In the genomic region with DNA sequence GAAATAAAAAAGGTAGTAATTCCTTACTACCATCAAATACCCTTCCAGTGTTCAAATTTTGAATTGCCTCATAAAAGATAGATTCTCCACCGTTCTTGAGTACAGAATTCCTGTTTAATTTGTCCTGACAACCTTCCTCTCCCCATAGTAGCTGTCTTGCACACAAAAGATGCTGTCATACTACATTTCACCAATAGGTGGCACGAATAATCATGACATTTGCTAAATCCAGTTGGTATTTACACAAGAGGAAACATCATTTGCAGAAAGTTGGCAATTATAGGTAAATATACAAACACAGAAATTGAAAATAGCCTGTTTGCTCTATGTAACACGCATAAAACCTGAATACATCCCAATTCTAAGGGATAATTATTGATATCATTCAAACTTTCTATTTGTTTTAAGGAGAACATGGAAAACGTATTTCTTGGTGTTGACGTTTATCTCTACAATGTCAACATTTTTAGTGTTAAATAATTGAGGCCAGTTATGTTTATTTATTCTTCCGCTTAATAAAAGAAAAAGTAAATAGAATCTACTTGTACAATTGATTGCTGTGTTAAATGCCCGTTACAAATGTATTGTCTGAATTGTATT, we compare ENCODE assay signal across 9 cellular contexts. TPM values are rescaled to one million over a fixed set of nuclear protein-coding genes. Genes with fewer than 3 reads are reported as not detected.
A peak's percentile ranks its signal among the peaks of the same experiment; 100 is the strongest.
DNase-seq lines count a peak whose midpoint lies in the region; ATAC-seq and TF ChIP-seq lines count a peak whose summit lies in the region.
"Had no signal": no experiment of that assay in that cellular context is flagged by ENCODE, and none has a peak within 500 bp of the region (broad histone marks: within the 10 kb centered on the region; RNA-seq: fewer than 3 reads in every experiment).

No MANE protein-coding gene starts in this region.

- no peak overlapping the region for H2BK20ac ChIP-seq in IMR-90 (ENCODE audit: low read depth, low read length)

- no peak overlapping the region for H3K4ac ChIP-seq in IMR-90 (ENCODE audit: low read depth, low read length)

- H2AK9ac ChIP-seq in IMR-90 (replicated peaks; ENCODE audit: low read depth, low read length, poor library complexity), result no peak overlapping the region

- H3K27ac ChIP-seq in IMR-90 (ENCODE audit: insufficient read depth, low read length) (no peak overlapping the region), PC-3 (ENCODE audit: low read length) (no peak overlapping the region)

- no peaks in the 10 kb centered on the region for H3F3A ChIP-seq in PC-3 (ENCODE audit: low read length, unreplicated experiment)

- H2BK15ac ChIP-seq in IMR-90 (ENCODE audit: low read depth, low read length), result no peak overlapping the region

- H2BK120ac ChIP-seq in IMR-90 (ENCODE audit: low read depth, low read length), result no peak overlapping the region

- H3K27ac Mint-ChIP-seq in nephron, result no peak overlapping the region
- H3K27ac Mint-ChIP-seq: memory B cell had no signal

- 0% methylated on average over 1 of the region's 7 CpGs; no CpG with 5 or more reads in 1 of the 2 experiments for WGBS in IMR-90 (ENCODE audit: extremely low coverage in 2 of 2, insufficient read length in 1 of 2), 2 experiments

- BruUV-seq in IMR-90 (replicated peaks; lab: Mats Ljungman, UMichigan) (no TSS peak), PC-3 (replicated peaks; lab: Mats Ljungman, UMichigan) (no TSS peak)

- H3K56ac ChIP-seq in IMR-90 (ENCODE audit: extremely low read depth, insufficient read depth, low read length), result no peak overlapping the region

- H3K79me1 ChIP-seq in IMR-90 (ENCODE audit: low read depth in 1 of 2, low read length in 2 of 2), result no peaks in the 10 kb centered on the region

- H2AK5ac ChIP-seq in IMR-90 (ENCODE audit: low read depth, low read length), result no peak overlapping the region

- intact Hi-C loops in IMR-90 (cut with micrococcal nuclease), result loop anchor here (1.0 kb wide), 1 partner anchor 340 kb away; no protein-coding TSS in a partner anchor
- intact Hi-C loops in PC-3 (cut with micrococcal nuclease), result loop anchor here (1.0 to 10.0 kb wide), 4 partner anchors 37 to 341 kb away; no protein-coding TSS in a partner anchor

- H3K79me2 ChIP-seq in PC-3 (ENCODE audit: low read length), result no peaks in the 10 kb centered on the region

- H4K5ac ChIP-seq in IMR-90 (ENCODE audit: low read depth, low read length), result no peak overlapping the region

- H3K27me3 Mint-ChIP-seq in nephron (ENCODE audit: low read depth), result peaks cover 4% of the 10 kb centered on the region

- no peak overlapping the region for H2BK5ac ChIP-seq in IMR-90 (ENCODE audit: low read depth, low read length, poor library complexity, severe bottlenecking)

- no peaks in the 10 kb centered on the region for H4K20me1 ChIP-seq in IMR-90 (ENCODE audit: insufficient read depth, low read length)
- H4K20me1 ChIP-seq in PC-3 (ENCODE audit: low read length), result no peaks in the 10 kb centered on the region

- CTCF ChIA-PET in IMR-90 (lab: Yijun Ruan, JAX) (interaction anchor here (1.4 to 1.7 kb wide), 2 partner anchors 13 to 340 kb away, joined by 4 read pairs; no protein-coding TSS in a partner anchor), PC-3 (lab: Charles Lee) (interaction anchor here (1.1 kb wide), 1 partner anchor 70 kb away, joined by 5 read pairs; no protein-coding TSS in a partner anchor)

- H3K36me3 ChIP-seq in IMR-90 (ENCODE audit: control insufficient read depth, insufficient read depth, low read length) (no peaks in the 10 kb centered on the region), PC-3 (ENCODE audit: low read depth, low read length) (no peaks in the 10 kb centered on the region), endocrine pancreas (ENCODE audit: control insufficient read depth, insufficient read depth, low read length) (no peaks in the 10 kb centered on the region)

- peak; percentile 44 for TF ChIP-seq RAD21 in IMR-90 (IDR thresholded peaks at IDR 0.05; ENCODE audit: low read length)

- no peak overlapping the region for H3K4me3 Mint-ChIP-seq in nephron
- H3K4me3 Mint-ChIP-seq: memory B cell had no signal

- peak; percentile 72 for TF ChIP-seq CTCF in GM13977 (IDR thresholded peaks at IDR 0.05; ENCODE audit: extremely low read depth, insufficient read depth, missing control alignments)
- peak; percentile 58 for TF ChIP-seq CTCF in IMR-90 (conservative IDR thresholded peaks at IDR 0.05; ENCODE audit: low read depth, low read length)
- TF ChIP-seq CTCF in PC-3 (conservative IDR thresholded peaks at IDR 0.05; ENCODE audit: low read depth, low read length), result peak; percentile 77
- TF ChIP-seq CTCF in nephron (IDR thresholded peaks at IDR 0.05; ENCODE audit: unreplicated experiment in 3 of 3), result peak; percentile 59 to 65 (median 61)

- dilution Hi-C loops in IMR-90 (cut with HindIII; ENCODE audit: low sequenced_read_pairs, unreplicated experiment), result no loop called here

- H3K4me1 Mint-ChIP-seq in nephron, result no peaks in the 10 kb centered on the region

- no peak overlapping the region for H3K18ac ChIP-seq in IMR-90 (ENCODE audit: low read depth, low read length)

- H3K4me1 ChIP-seq in IMR-90 (ENCODE audit: control insufficient read depth, insufficient read depth, low read length) (no peaks in the 10 kb centered on the region), PC-3 (ENCODE audit: insufficient read depth, low read length) (no peaks in the 10 kb centered on the region), endocrine pancreas (ENCODE audit: control insufficient read depth, insufficient read depth, low read length) (no peaks in the 10 kb centered on the region)

- no peak overlapping the region for H3K9ac ChIP-seq in IMR-90 (ENCODE audit: low read depth, low read length)
- no peak overlapping the region for H3K9ac ChIP-seq in PC-3 (ENCODE audit: low read length)
- H3K9ac ChIP-seq in endocrine pancreas (ENCODE audit: control insufficient read depth, insufficient read depth, low read length), result no peak overlapping the region

- H3K36me3 Mint-ChIP-seq in nephron (ENCODE audit: low read depth), result no peaks in the 10 kb centered on the region

- H3K9me2 ChIP-seq in PC-3 (replicated peaks; ENCODE audit: low read length), result no peaks in the 10 kb centered on the region

- no peaks in the 10 kb centered on the region for H3K9me1 ChIP-seq in IMR-90 (ENCODE audit: insufficient read depth, low read length)

- no peak overlapping the region for H4K91ac ChIP-seq in IMR-90 (ENCODE audit: insufficient read depth, low read depth, low read length)

- H3K23ac ChIP-seq in IMR-90 (ENCODE audit: low read depth, low read length), result no peak overlapping the region

- no peak overlapping the region for H4K8ac ChIP-seq in IMR-90 (ENCODE audit: low read depth in 2 of 2, low read length in 2 of 2)

- no peak overlapping the region for H2AFZ ChIP-seq in IMR-90 (replicated peaks; ENCODE audit: low read length, poor library complexity)
- no peak overlapping the region for H2AFZ ChIP-seq in PC-3 (ENCODE audit: low read length)

- peaks cover 34% of the 10 kb centered on the region for H3K9me3 Mint-ChIP-seq in nephron

- peak; percentile 74 for DNase-seq in Ammon's horn (ENCODE audit: low spot score)
- peak; percentile 62 for DNase-seq in GM13977 (ENCODE audit: low spot score)
- DNase-seq in IMR-90, result peak; percentile 62
- DNase-seq in PC-3, result peak; percentile 83

- ATAC-seq in IMR-90 (ENCODE audit: low read depth) (peak; percentile 78; the same call in 1 of the 2 replicates), PC-3 (peak; percentile 72), HG03108 (IDR thresholded peaks at IDR 0.05; ENCODE audit: unreplicated experiment) (no peak), HG02884 (IDR thresholded peaks at IDR 0.05; ENCODE audit: unreplicated experiment) (no peak)

- H3K4me2 ChIP-seq in IMR-90 (ENCODE audit: low read depth, low read length) (no peak overlapping the region), PC-3 (ENCODE audit: low read length) (no peak overlapping the region)

- no peak overlapping the region for H3K4me3 ChIP-seq in IMR-90 (ENCODE audit: insufficient read depth, low read depth, low read length)
- H3K4me3 ChIP-seq in PC-3 (ENCODE audit: low read length), result no peak overlapping the region
- peak overlapping the region; percentile 25 for H3K4me3 ChIP-seq in endocrine pancreas (ENCODE audit: control insufficient read depth, insufficient read depth, low read length)

- in situ Hi-C loops in GM13977 (cut with MboI; ENCODE audit: low pct_unique_long_range_greater_than_20kb, low sequenced_read_pairs, unreplicated experiment) (no loop called here), IMR-90 (cut with MboI; ENCODE audit: low sequenced_read_pairs) (no loop called here)

- no peaks in the 10 kb centered on the region; the same call in 1 of the 2 replicates for H3K27me3 ChIP-seq in IMR-90 (ENCODE audit: control insufficient read depth, insufficient read depth, low read length)
- no peaks in the 10 kb centered on the region for H3K27me3 ChIP-seq in PC-3 (ENCODE audit: low read length)
- H3K27me3 ChIP-seq in endocrine pancreas (ENCODE audit: control insufficient read depth, insufficient read depth, low read length), result no peaks in the 10 kb centered on the region

- H3K9me3 ChIP-seq in IMR-90 (ENCODE audit: control insufficient read depth, insufficient read depth, low read length) (peaks cover 5% of the 10 kb centered on the region; the same call in 1 of the 2 replicates), PC-3 (ENCODE audit: low read length) (no peaks in the 10 kb centered on the region), endocrine pancreas (ENCODE audit: control insufficient read depth, low read length) (peaks cover 2% of the 10 kb centered on the region)

- POLR2A ChIA-PET in IMR-90 (lab: Charles Lee; ENCODE audit: unreplicated experiment) (no interaction called here), PC-3 (lab: Charles Lee; ENCODE audit: unreplicated experiment) (no interaction called here)

- H3K14ac ChIP-seq in IMR-90 (replicated peaks; ENCODE audit: low read depth, low read length), result no peak overlapping the region

- no peak for TF ChIP-seq POLR2A in IMR-90 (IDR thresholded peaks at IDR 0.05; ENCODE audit: low read depth, low read length)

TF ChIP-seq in IMR-90, 13 proteins besides CTCF, POLR2A, EP300 and RAD21:
- TF ChIP-seq RCOR1 (IDR thresholded peaks at IDR 0.05; ENCODE audit: insufficient replicate concordance, low read length) (no peak), SMC3 (IDR thresholded peaks at IDR 0.05; ENCODE audit: low read depth, low read length) (peak; percentile 27)

RNA-seq across cellular contexts. Expression of gene CLDN10, which starts 58.3 kb away (rescaled TPM):
- total RNA-seq in IMR-90 (2012; rRNA removed) (not detected in 2 replicates), PC-3 (2014; rRNA removed) (not detected in 2 replicates)
- not detected in 2 replicates for polyA plus RNA-seq in IMR-90 (2012; rRNA removed)
- not detected in 2 replicates for polyA plus RNA-seq in IMR-90 (2012; cell fraction: cytosol; rRNA removed)
- not detected in 2 replicates for polyA plus RNA-seq in IMR-90 (2012; cell fraction: nucleus; rRNA removed; ENCODE audit: low replicate concordance)

Comparison
In these comparisons a context has a peak if more than half of its experiments do, and no peak if none do; other contexts are left out.
1. ATAC-seq: peak in IMR-90 (single experiment) and PC-3 (single experiment); none in HG03108 (single experiment) and HG02884 (single experiment).
2. Peak in every context shown above with its lines, with median percentiles within 50 percentile points of each other: DNase-seq and CTCF ChIP-seq.